In genomic region chr16:88697831-88698693, GRCh38 we compare ENCODE assay signal across 11 cellular contexts. TPM values are rescaled to one million over a fixed set of nuclear protein-coding genes. Genes with fewer than 3 reads are reported as not detected.
DNase-seq lines count a peak whose midpoint lies in the region; ATAC-seq and TF ChIP-seq lines count a peak whose summit lies in the region.
"Had no signal": no experiment of that assay in that cellular context is flagged by ENCODE, and none has a peak within 500 bp of the region (broad histone marks: within the 10 kb centered on the region; RNA-seq: fewer than 3 reads in every experiment).

No MANE protein-coding gene starts in this region.

- DNase-seq in activated CD8-positive, alpha-beta memory T cell treated with anti-CD3 and anti-CD28 coated beads for 24 hours = peak; percentile 75
- no peak for DNase-seq in activated CD8-positive, alpha-beta memory T cell treated with anti-CD3 and anti-CD28 coated beads, Interleukin-2, amount 50 U/mL, for 48 hours
- DNase-seq in HuH-7.5 (ENCODE audit: low spot score) = peak; percentile 75
- no peak for DNase-seq in choroid plexus epithelial cell (ENCODE audit: low read depth)
- no peak for DNase-seq in progenitor cell of endocrine pancreas (ENCODE audit: low spot score, unreplicated experiment)
- no peak for DNase-seq in mucosa of descending colon
- no peak for DNase-seq in omental fat pad (ENCODE audit: low spot score)
- no peak for DNase-seq in activated CD4-positive, alpha-beta T cell treated with anti-CD3 and anti-CD28 coated beads for 4 hours
- DNase-seq: head of caudate nucleus, NCI-H1436 had no signal

- no peak overlapping the region for H3K4me3 Mint-ChIP-seq in progenitor cell of endocrine pancreas (ENCODE audit: low read depth)

- no peak overlapping the region for H3K4me3 ChIP-seq in choroid plexus epithelial cell (ENCODE audit: low read depth, low read length)
- no peak overlapping the region for H3K4me3 ChIP-seq in mucosa of descending colon
- H3K4me3 ChIP-seq: right atrium auricular region had no signal

- H3K9me3 Mint-ChIP-seq in progenitor cell of endocrine pancreas (ENCODE audit: low read depth) = no peaks in the 10 kb centered on the region

- TF ChIP-seq CTCF in choroid plexus epithelial cell (conservative IDR thresholded peaks at IDR 0.05; ENCODE audit: low read depth, low read length) = peak; percentile 44
- peak; percentile 47 for TF ChIP-seq CTCF in progenitor cell of endocrine pancreas (IDR thresholded peaks at IDR 0.05; ENCODE audit: unreplicated experiment)
- no peak for TF ChIP-seq CTCF in mucosa of descending colon (IDR thresholded peaks at IDR 0.05)
- TF ChIP-seq CTCF in omental fat pad (IDR thresholded peaks at IDR 0.05) = no peak

- no peak overlapping the region for H3K27ac Mint-ChIP-seq in progenitor cell of endocrine pancreas

- no peaks in the 10 kb centered on the region for H3K4me1 Mint-ChIP-seq in progenitor cell of endocrine pancreas (ENCODE audit: low read depth)

- ATAC-seq in mucosa of descending colon = no peak
- ATAC-seq in omental fat pad (ENCODE audit: low FRiP score) = no peak

- intact Hi-C loops in mucosa of descending colon (cut with DNase I, micrococcal nuclease) = no loop called here

- H3K9me3 ChIP-seq in mucosa of descending colon = no peaks in the 10 kb centered on the region
- H3K9me3 ChIP-seq: right atrium auricular region had no signal

- H3K4me1 ChIP-seq in mucosa of descending colon (ENCODE audit: low read depth) = peaks cover 6% of the 10 kb centered on the region

- no peaks in the 10 kb centered on the region for H3K36me3 ChIP-seq in mucosa of descending colon (ENCODE audit: low read depth)

- no peaks in the 10 kb centered on the region for H3K27me3 Mint-ChIP-seq in progenitor cell of endocrine pancreas

- peaks cover 2% of the 10 kb centered on the region for H3K36me3 Mint-ChIP-seq in progenitor cell of endocrine pancreas (ENCODE audit: insufficient read depth)

RNA-seq across cellular contexts. Expression of gene RNF166, which starts 8.1 kb away (rescaled TPM):
- total RNA-seq in progenitor cell of endocrine pancreas = 19.4 and 21.5 TPM in 2 replicates
- total RNA-seq in mucosa of descending colon = 10 to 100 TPM in 2 of 3 donors, 1 to 10 TPM in 1; 9.5 to 22.8 (median 15.1) TPM
- total RNA-seq in omental fat pad = 10 to 100 TPM; 13.5 to 36.4 (median 20.2) TPM

RNA-seq across cellular contexts. Expression of gene CTU2, which starts 8.2 kb away (rescaled TPM):
- total RNA-seq in progenitor cell of endocrine pancreas = 17.2 and 18.2 TPM in 2 replicates
- total RNA-seq in mucosa of descending colon = 10 to 100 TPM in 2 of 3 donors, 1 to 10 TPM in 1; 9.6 to 16.1 (median 13.6) TPM
- total RNA-seq in omental fat pad = 10 to 100 TPM in 2 of 4 donors, 1 to 10 TPM in 2; 6.8 to 23.7 (median 10.2) TPM

RNA-seq across cellular contexts. Expression of gene SNAI3, which starts 11.8 kb away (rescaled TPM):
- total RNA-seq in progenitor cell of endocrine pancreas (1.2 and 1.9 TPM in 2 replicates), mucosa of descending colon (under 1 TPM; 0.28 to 0.82 (median 0.55) TPM), omental fat pad (1 to 10 TPM in 2 of 4 donors, under 1 TPM in 2; 0.37 to 2.3 (median 0.99) TPM)

RNA-seq across cellular contexts. Expression of gene MVD, which starts 35.2 kb away (rescaled TPM):
- total RNA-seq in progenitor cell of endocrine pancreas = 78.1 and 78.5 TPM in 2 replicates
- 10 to 100 TPM; 42.7 to 89.5 (median 72.5) TPM for total RNA-seq in mucosa of descending colon
- total RNA-seq in omental fat pad = 10 to 100 TPM; 10.9 to 27.5 (median 16.3) TPM

RNA-seq across cellular contexts. Expression of gene CYBA, which starts 47.2 kb away (rescaled TPM):
- total RNA-seq in progenitor cell of endocrine pancreas = 111 and 112 TPM in 2 replicates
- 100 to 1,000 TPM; 150 to 316 (median 184) TPM for total RNA-seq in mucosa of descending colon
- 100 to 1,000 TPM; 174 to 329 (median 245) TPM for total RNA-seq in omental fat pad

Comparison
In these comparisons a context has a peak if more than half of its experiments do, and no peak if none do; other contexts are left out.
1. DNase-seq: peak in activated CD8-positive, alpha-beta memory T cell treated with anti-CD3 and anti-CD28 coated beads for 24 hours (single experiment) and HuH-7.5 (single experiment); none in activated CD8-positive, alpha-beta memory T cell treated with anti-CD3 and anti-CD28 coated beads, Interleukin-2, amount 50 U/mL, for 48 hours (single experiment), choroid plexus epithelial cell (single experiment), progenitor cell of endocrine pancreas (single experiment), mucosa of descending colon (0 of 3), omental fat pad (single experiment) and activated CD4-positive, alpha-beta T cell treated with anti-CD3 and anti-CD28 coated beads for 4 hours (0 of 2).
2. CTCF ChIP-seq: peak in choroid plexus epithelial cell (single experiment) and progenitor cell of endocrine pancreas (single experiment); none in mucosa of descending colon (single experiment) and omental fat pad (0 of 3).